9 cellular contexts compared by ENCODE assay signal in genomic region chr2:230067990-230068657, GRCh38. TPM values are rescaled to one million over a fixed set of nuclear protein-coding genes. Genes with fewer than 3 reads are reported as not detected.
DNase-seq lines count a peak whose midpoint lies in the region; ATAC-seq and TF ChIP-seq lines count a peak whose summit lies in the region.
"Had no signal": no experiment of that assay in that cellular context is flagged by ENCODE, and none has a peak within 500 bp of the region (broad histone marks: within the 10 kb centered on the region; RNA-seq: fewer than 3 reads in every experiment).

No MANE protein-coding gene starts in this region.

- DNase-seq in AG20443 (ENCODE audit: low spot score) (peak; percentile 57), HT-29 (ENCODE audit: low spot score) (peak; percentile 33), breast epithelium (ENCODE audit: low spot score in 2 of 2) (no peak), islet precursor cell (peak; percentile 65)
- DNase-seq in T-helper 2 cell treated with Interferon-gamma antibody and Interleukin-4, amounts not matched to agents 5 μg/mL and 100 μg/mL, for 36 hours (ENCODE audit: low spot score), result peak; percentile 63

- H3K27ac Mint-ChIP-seq in T-helper 2 cell treated with Interferon-gamma antibody and Interleukin-4, amounts not matched to agents 5 μg/mL and 100 μg/mL, for 36 hours, result peak overlapping the region; percentile 87

- no peaks in the 10 kb centered on the region for H3K9me3 Mint-ChIP-seq in T-helper 2 cell treated with Interferon-gamma antibody and Interleukin-4, amounts not matched to agents 5 μg/mL and 100 μg/mL, for 36 hours

- no peaks in the 10 kb centered on the region for H3K36me3 ChIP-seq in breast epithelium
- H3K36me3 ChIP-seq in skeletal muscle tissue (ENCODE audit: control insufficient read depth in 3 of 3, insufficient read depth in 3 of 3, low read length in 3 of 3), result no peaks in the 10 kb centered on the region

- ATAC-seq in GM18867 (IDR thresholded peaks at IDR 0.05; ENCODE audit: unreplicated experiment) (peak; percentile 43), GM18861 (IDR thresholded peaks at IDR 0.05; ENCODE audit: unreplicated experiment) (no peak)

- H3K4me3 ChIP-seq in breast epithelium, result peak overlapping the region; percentile 60 to 77 (median 71)
- peak overlapping the region; percentile 60 to 84 (median 72) for H3K4me3 ChIP-seq in skeletal muscle tissue (ENCODE audit: low read length in 3 of 3)

- TF ChIP-seq CTCF in breast epithelium (IDR thresholded peaks at IDR 0.05), result no peak

- peaks cover 11% of the 10 kb centered on the region for H3K27me3 Mint-ChIP-seq in T-helper 2 cell treated with Interferon-gamma antibody and Interleukin-4, amounts not matched to agents 5 μg/mL and 100 μg/mL, for 36 hours (ENCODE audit: low read depth)

- no peaks in the 10 kb centered on the region for H3K36me3 Mint-ChIP-seq in T-helper 2 cell treated with Interferon-gamma antibody and Interleukin-4, amounts not matched to agents 5 μg/mL and 100 μg/mL, for 36 hours (ENCODE audit: low read depth)

- H3K4me1 Mint-ChIP-seq in T-helper 2 cell treated with Interferon-gamma antibody and Interleukin-4, amounts not matched to agents 5 μg/mL and 100 μg/mL, for 36 hours (ENCODE audit: low read depth), result peaks cover 14% of the 10 kb centered on the region

- intact Hi-C loops in breast epithelium (cut with DNase I; ENCODE audit: low total_unique reads), result no loop called here

- no peak for TF ChIP-seq POLR2A in breast epithelium (IDR thresholded peaks at IDR 0.05)

- no peaks in the 10 kb centered on the region for H3K27me3 ChIP-seq in breast epithelium
- peaks cover 0 to 14% (median 3%) of the 10 kb centered on the region in 3 donors for H3K27me3 ChIP-seq in skeletal muscle tissue (ENCODE audit: control insufficient read depth in 3 of 3, insufficient read depth in 3 of 3, low read length in 3 of 3)

- H3K9me3 ChIP-seq in breast epithelium, result no peaks in the 10 kb centered on the region
- no peaks in the 10 kb centered on the region for H3K9me3 ChIP-seq in skeletal muscle tissue (ENCODE audit: control insufficient read depth in 3 of 3, low read length in 3 of 3)

- H3K4me1 ChIP-seq in breast epithelium, result no peaks in the 10 kb centered on the region
- H3K4me1 ChIP-seq in skeletal muscle tissue (ENCODE audit: control insufficient read depth in 3 of 3, insufficient read depth in 3 of 3, low read length in 3 of 3), result peaks cover 9 to 19% (median 11%) of the 10 kb centered on the region in 3 donors

- peak overlapping the region; percentile 65 to 74 (median 72) for H3K9ac ChIP-seq in skeletal muscle tissue (ENCODE audit: low read depth in 1 of 3, low read length in 3 of 3)

- H3K27ac ChIP-seq in breast epithelium (peak overlapping the region; percentile 62 to 91), skeletal muscle tissue (ENCODE audit: low read depth, low read length) (peak overlapping the region; percentile 51)

- peak overlapping the region; percentile 92 for H3K4me3 Mint-ChIP-seq in T-helper 2 cell treated with Interferon-gamma antibody and Interleukin-4, amounts not matched to agents 5 μg/mL and 100 μg/mL, for 36 hours

RNA-seq across cellular contexts. Expression of gene SLC16A14, which starts 0.6 kb away (rescaled TPM):
- total RNA-seq in HT-29 (2014; rRNA removed; shearing (Covaris generic)), result 0.23 TPM in 1 of 2 replicates, not detected in the other
- total RNA-seq in breast epithelium, result 1 to 10 TPM; 1.9 to 7.5 (median 2.1) TPM
- total RNA-seq in skeletal muscle tissue, result 2.6 TPM
- total RNA-seq: HT1080 had no signal

Comparison
In these comparisons a context has a peak if more than half of its experiments do, and no peak if none do; other contexts are left out.
1. DNase-seq: peak in AG20443 (single experiment), HT-29 (single experiment), T-helper 2 cell treated with Interferon-gamma antibody and Interleukin-4, amounts not matched to agents 5 μg/mL and 100 μg/mL, for 36 hours (single experiment) and islet precursor cell (single experiment); none in breast epithelium (0 of 2).